In the genomic region with DNA sequence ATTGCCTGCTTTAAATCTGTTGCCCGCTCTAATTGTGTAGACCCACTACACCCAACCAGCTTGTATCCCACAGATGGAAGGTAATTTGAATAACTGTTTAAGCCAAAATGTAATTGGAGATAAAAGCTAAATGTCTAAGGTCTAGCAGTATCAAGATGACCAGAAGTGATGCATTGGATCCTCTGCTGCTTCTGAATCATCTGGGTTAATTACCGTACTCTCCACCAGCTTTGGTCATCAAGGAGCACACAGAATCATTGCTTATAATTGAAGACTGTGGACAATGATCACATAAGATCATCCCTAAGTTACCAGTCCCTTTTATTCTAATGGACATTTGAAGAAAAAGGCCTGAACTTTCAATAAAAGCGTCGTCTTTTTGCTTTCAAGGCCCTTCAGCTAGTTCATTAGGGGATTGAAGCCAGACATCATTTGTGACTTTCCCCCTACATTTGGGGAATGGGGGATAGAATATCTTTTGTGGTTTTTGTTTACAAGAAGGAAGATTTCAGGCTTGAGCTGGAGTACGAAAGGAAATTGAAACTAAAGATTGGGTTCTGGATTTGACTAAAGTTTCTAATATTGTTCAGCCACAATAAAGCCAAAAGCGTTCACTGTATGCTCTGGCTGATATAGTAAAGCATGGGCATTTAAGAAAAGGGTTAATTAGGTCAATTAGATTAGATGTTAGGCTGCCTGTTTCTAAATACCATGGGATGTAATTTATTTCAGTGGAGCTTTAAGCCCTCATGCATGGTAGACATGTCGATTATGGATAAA, we compare ENCODE assay signal across 9 cellular contexts.
DNase-seq lines count a peak whose midpoint lies in the region; ATAC-seq, FAIRE-seq and TF ChIP-seq lines count a peak whose summit lies in the region.
"Had no signal": no experiment of that assay in that cellular context is flagged by ENCODE, and none has a peak within 500 bp of the region (broad histone marks: within the 10 kb centered on the region; RNA-seq: fewer than 3 reads in every experiment).

No MANE protein-coding gene starts in this region.

- peak; percentile 67 for FAIRE-seq in GM12892 (lab: Jason Lieb, UNC)
- FAIRE-seq: urothelium cell line had no signal

- no peak for DNase-seq in GM12892 (ENCODE audit: insufficient read length)
- DNase-seq in fibroblast of peridontal ligament (ENCODE audit: extremely low read depth), result peak; percentile 45
- DNase-seq in NCI-H146 treated with DMSO at 0.1 percent for 48 hours (lab: John Stamatoyannopoulos, UW; ENCODE audit: unreplicated experiment), result no peak
- no peak for DNase-seq in cerebellum (ENCODE audit: low spot score)
- no peak for DNase-seq in D341Med (ENCODE audit: low spot score)
- DNase-seq: NCI-H1930 had no signal

- ATAC-seq in GM19452 (IDR thresholded peaks at IDR 0.05; ENCODE audit: unreplicated experiment) (peak; percentile 45), HG03432 (IDR thresholded peaks at IDR 0.05; ENCODE audit: unreplicated experiment) (peak; percentile 40)

- TF ChIP-seq POLR2A in GM12892 (IDR thresholded peaks at IDR 0.05; ENCODE audit: low read depth, low read length), result no peak
